In the genomic region with DNA sequence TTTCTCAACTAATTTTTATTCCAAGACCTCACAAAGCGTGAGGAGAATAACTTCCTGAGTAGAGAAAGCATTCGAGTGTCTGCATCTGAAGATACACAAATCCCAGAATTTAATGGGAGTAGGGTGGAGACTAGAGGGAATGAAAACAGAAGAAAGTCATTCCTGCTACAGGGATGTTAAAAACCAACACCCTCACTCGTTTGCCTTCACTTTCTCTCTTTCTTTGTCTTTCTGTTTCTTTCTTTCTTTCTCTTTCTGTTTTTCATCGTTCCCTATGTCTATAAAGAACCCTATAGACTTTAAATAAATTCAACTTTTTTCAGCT, we compare ENCODE assay signal across 1 cellular context.
TF ChIP-seq lines count a peak whose summit lies in the region.

No MANE protein-coding gene starts in this region.

TF ChIP-seq in IMR-90, 13 proteins besides CTCF, POLR2A, EP300 and RAD21:
- TF ChIP-seq BHLHE40 (IDR thresholded peaks at IDR 0.05; ENCODE audit: low read depth, low read length), result no peak
- no peak for TF ChIP-seq MAFK (IDR thresholded peaks at IDR 0.05; ENCODE audit: low read depth, low read length)
- no peak for TF ChIP-seq MAZ (IDR thresholded peaks at IDR 0.05; ENCODE audit: borderline replicate concordance, low read depth, low read length)
- no peak for TF ChIP-seq SMC3 (IDR thresholded peaks at IDR 0.05; ENCODE audit: low read depth, low read length)
- TF ChIP-seq FOS (IDR thresholded peaks at IDR 0.05; ENCODE audit: low read depth, low read length), result no peak
- TF ChIP-seq RCOR1 (IDR thresholded peaks at IDR 0.05; ENCODE audit: insufficient replicate concordance, low read length), result no peak
- no peak for TF ChIP-seq CHD1 (IDR thresholded peaks at IDR 0.05; ENCODE audit: low read depth, low read length)
- no peak for TF ChIP-seq NFE2L2 (IDR thresholded peaks at IDR 0.05; ENCODE audit: low read depth, low read length)
- no peak for TF ChIP-seq USF2 (IDR thresholded peaks at IDR 0.05; ENCODE audit: low read depth, low read length)
- no peak for TF ChIP-seq CEBPB (IDR thresholded peaks at IDR 0.05; ENCODE audit: low read depth, low read length)
- TF ChIP-seq MXI1 (IDR thresholded peaks at IDR 0.05; ENCODE audit: borderline replicate concordance, low read depth, low read length), result no peak
- no peak for TF ChIP-seq RFX5 (IDR thresholded peaks at IDR 0.05; ENCODE audit: low read depth, low read length)
- no peak for TF ChIP-seq ELK1 (IDR thresholded peaks at IDR 0.05; ENCODE audit: borderline replicate concordance, low read depth, low read length)
TF ChIP-seq in IMR-90: peak in this region for 0.
